Comparison of ENCODE assay signal across 8 cellular contexts in genomic region chr10:929965-930364, GRCh38. TPM values are rescaled to one million over a fixed set of nuclear protein-coding genes. Genes with fewer than 3 reads are reported as not detected.
DNase-seq lines count a peak whose midpoint lies in the region; ATAC-seq and TF ChIP-seq lines count a peak whose summit lies in the region.

No MANE protein-coding gene starts in this region.

- intact Hi-C loops in vagina (cut with DNase I) = loop anchor here (5.0 to 10.0 kb wide), 2 partner anchors 57 to 125 kb away; partner anchors contain the start of genes GTPBP4 and WDR37

- WGBS in HUES64 = 46% methylated on average over 3 of the region's 4 CpGs

- TF ChIP-seq CTCF in vagina (IDR thresholded peaks at IDR 0.05) = no peak

- H3K9me3 ChIP-seq in HUES64 (ENCODE audit: insufficient read depth, low read depth, low read length) (no peaks in the 10 kb centered on the region), adipocyte (ENCODE audit: control insufficient read depth, low read length) (no peaks in the 10 kb centered on the region), vagina (no peaks in the 10 kb centered on the region)

- H3K27me3 ChIP-seq in HUES64 (ENCODE audit: insufficient read depth, low read length) (no peaks in the 10 kb centered on the region), adipocyte (replicated peaks; ENCODE audit: control insufficient read depth, insufficient read depth, low read length) (no peaks in the 10 kb centered on the region), vagina (no peaks in the 10 kb centered on the region)

- H3K36me3 ChIP-seq in HUES64 (ENCODE audit: insufficient read depth, low read length) = peaks cover 8% of the 10 kb centered on the region
- peaks cover 5% of the 10 kb centered on the region for H3K36me3 ChIP-seq in adipocyte (ENCODE audit: control insufficient read depth, insufficient read depth, low read length, severe bottlenecking)
- H3K36me3 ChIP-seq in vagina = no peaks in the 10 kb centered on the region

- H3K27ac ChIP-seq in HUES64 (ENCODE audit: low read depth, low read length) = no peak overlapping the region
- peak overlapping the region; percentile 89 for H3K27ac ChIP-seq in vagina

- H3K4me3 ChIP-seq in HUES64 (ENCODE audit: low read length) (peak overlapping the region; percentile 78), adipocyte (ENCODE audit: low read length) (peak overlapping the region; percentile 92), vagina (peak overlapping the region; percentile 89 to 91)

- DNase-seq in adipocyte (ENCODE audit: low read depth) (peak; percentile 28), medulla oblongata (ENCODE audit: extremely low spot score) (peak; percentile 43), vagina (ENCODE audit: extremely low spot score in 2 of 2) (no peak), HuH-7.5 (ENCODE audit: low spot score) (no peak)

- ATAC-seq in GM18867 (IDR thresholded peaks at IDR 0.05; ENCODE audit: unreplicated experiment) (peak; percentile 24), GM21528 (IDR thresholded peaks at IDR 0.05; ENCODE audit: low FRiP score, unreplicated experiment) (no peak), GM19452 (IDR thresholded peaks at IDR 0.05; ENCODE audit: unreplicated experiment) (no peak)

- H3K9ac ChIP-seq in HUES64 (ENCODE audit: low read depth, low read length) (peak overlapping the region; percentile 62), adipocyte (ENCODE audit: low read length) (peak overlapping the region; percentile 83)

- TF ChIP-seq POLR2A in vagina (IDR thresholded peaks at IDR 0.05) = no peak

- peaks cover 27% of the 10 kb centered on the region for H3K4me1 ChIP-seq in HUES64 (ENCODE audit: insufficient read depth, low read length)
- peaks cover 14% of the 10 kb centered on the region for H3K4me1 ChIP-seq in adipocyte (ENCODE audit: control insufficient read depth, insufficient read depth, low read length)
- peaks cover 59% of the 10 kb centered on the region for H3K4me1 ChIP-seq in vagina

RNA-seq across cellular contexts. Expression of gene LARP4B, which starts 1.5 kb away (rescaled TPM):
- polyA plus RNA-seq in HUES64 (2013, experiment 1 of 2) = 22.5 TPM
- polyA plus RNA-seq in HUES64 (2013, experiment 2 of 2) = 22.6 TPM
- 78.3 TPM for total RNA-seq in vagina

RNA-seq across cellular contexts. Expression of gene GTPBP4, which starts 58.3 kb away (rescaled TPM):
- 62.7 TPM for polyA plus RNA-seq in HUES64 (2013, experiment 1 of 2)
- polyA plus RNA-seq in HUES64 (2013, experiment 2 of 2) = 66.9 TPM
- 24.8 TPM for total RNA-seq in vagina

Comparison
In these comparisons a context has a peak if more than half of its experiments do, and no peak if none do; other contexts are left out.
1. DNase-seq: peak in adipocyte (single experiment) and medulla oblongata (single experiment); none in vagina (0 of 2) and HuH-7.5 (single experiment).
2. Peak in every context shown above with its lines, with median percentiles within 50 percentile points of each other: H3K4me3 ChIP-seq.